In genomic region chr2:37758035-37758647, GRCh38 we compare ENCODE assay signal across 7 cellular contexts.
A peak's percentile ranks its signal among the peaks of the same experiment; 100 is the strongest.
DNase-seq lines count a peak whose midpoint lies in the region; ATAC-seq, FAIRE-seq and TF ChIP-seq lines count a peak whose summit lies in the region.
"Not testable (repeated sequence)": the region's sequence is repeated elsewhere in the genome, so short reads cannot be mapped to it uniquely, and the experiment has no call there.

No MANE protein-coding gene starts in this region.

- TF ChIP-seq EP300 in upper lobe of left lung (IDR thresholded peaks at IDR 0.05): not testable (repeated sequence)

- not testable (repeated sequence) for H3K9ac ChIP-seq in NT2/D1 (ENCODE audit: insufficient read length, low read depth)
- H3K9ac ChIP-seq in adipocyte (ENCODE audit: low read length): peak overlapping the region; percentile 33

- not testable (repeated sequence) for H3K27me3 ChIP-seq in NT2/D1 (ENCODE audit: insufficient read depth, insufficient read length); adipocyte (replicated peaks; ENCODE audit: control insufficient read depth, insufficient read depth, low read length); left lung; upper lobe of left lung

- TF ChIP-seq POLR2A in upper lobe of left lung (IDR thresholded peaks at IDR 0.05): not testable (repeated sequence)

- H3K27ac Mint-ChIP-seq in nephron: peak overlapping the region in 2 of 3 experiments; percentile 21 to 40

- WGBS in upper lobe of left lung, 2 donors: 57 to 82% methylated on average over 1 of the region's 1 CpG

- not testable (repeated sequence) for H3K27ac ChIP-seq in left lung, upper lobe of left lung

- H3K4me1 ChIP-seq in NT2/D1 (ENCODE audit: insufficient read depth, insufficient read length); upper lobe of left lung: not testable (repeated sequence)
- H3K4me1 ChIP-seq in adipocyte (ENCODE audit: control insufficient read depth, insufficient read depth, low read length) (peaks cover 48% of the 10 kb centered on the region), left lung (peaks cover 0 to 38% of the 10 kb centered on the region in 2 donors)

- H3K9me3 Mint-ChIP-seq in nephron: not testable (repeated sequence)

- peaks cover 22% of the 10 kb centered on the region for H3K4me1 Mint-ChIP-seq in nephron

- H3K36me3 Mint-ChIP-seq in nephron (ENCODE audit: low read depth): not testable (repeated sequence)

- intact Hi-C loops in left lung (cut with DNase I): not testable (repeated sequence)

- not testable (repeated sequence) for H3K4me3 ChIP-seq in NT2/D1 (ENCODE audit: insufficient read length, low read depth); adipocyte (ENCODE audit: low read length); left lung; upper lobe of left lung

- ATAC-seq in left lung (peak; percentile 20), upper lobe of left lung (ENCODE audit: low FRiP score in 2 of 2) (peak; percentile 30 to 63)

- FAIRE-seq in endometrium (lab: Jason Lieb, UNC): peak; percentile 78

- TF ChIP-seq CTCF in left lung (IDR thresholded peaks at IDR 0.05); nephron (IDR thresholded peaks at IDR 0.05; ENCODE audit: unreplicated experiment in 3 of 3); upper lobe of left lung (IDR thresholded peaks at IDR 0.05): not testable (repeated sequence)

- H3K9me3 ChIP-seq in NT2/D1 (ENCODE audit: insufficient read depth, low read length); adipocyte (ENCODE audit: control insufficient read depth, low read length); left lung; upper lobe of left lung: not testable (repeated sequence)

- H3K27me3 Mint-ChIP-seq in nephron (ENCODE audit: low read depth): peaks cover 10% of the 10 kb centered on the region

- H3K36me3 ChIP-seq in NT2/D1 (ENCODE audit: insufficient read depth, insufficient read length, low read length); adipocyte (ENCODE audit: control insufficient read depth, insufficient read depth, low read length, severe bottlenecking); left lung; upper lobe of left lung: not testable (repeated sequence)

- H3K4me3 Mint-ChIP-seq in nephron: not testable (repeated sequence)

- DNase-seq in CD1c-positive myeloid dendritic cell (ENCODE audit: extremely low spot score): peak; percentile 60
- DNase-seq in NT2/D1 (ENCODE audit: low read depth, low spot score): peak; percentile 20
- DNase-seq in adipocyte (ENCODE audit: low read depth); left lung; upper lobe of left lung: not testable (repeated sequence)
